In genomic region chr1:155134858-155135415, GRCh38 we compare ENCODE assay signal across 8 cellular contexts. TPM values are rescaled to one million over a fixed set of nuclear protein-coding genes. Genes with fewer than 3 reads are reported as not detected.
DNase-seq lines count a peak whose midpoint lies in the region; ATAC-seq and TF ChIP-seq lines count a peak whose summit lies in the region.

No MANE protein-coding gene starts in this region.

- H3K27ac ChIP-seq in Panc1 (ENCODE audit: low read length) (peak overlapping the region; percentile 93), neutrophil (peak overlapping the region; percentile 93), transverse colon (peak overlapping the region; percentile 96 to 100 (median 100))

- TSS peak; percentile 87 for BruUV-seq in Calu3 (replicated peaks; lab: Mats Ljungman, UMichigan)
- no TSS peak for BruUV-seq in Panc1 (replicated peaks; lab: Mats Ljungman, UMichigan)

- H3K4me1 ChIP-seq in Panc1 (ENCODE audit: control insufficient read depth, insufficient read depth, low read length) (peaks cover 40% of the 10 kb centered on the region), neutrophil (ENCODE audit: control insufficient read depth in 1 of 2, insufficient read depth in 1 of 2, low read depth in 1 of 2, low read length in 1 of 2) (peaks cover 28 to 30% of the 10 kb centered on the region in 2 experiments), transverse colon (peaks cover 12 to 87% (median 61%) of the 10 kb centered on the region in 4 donors)

- peak; percentile 94 for DNase-seq in Calu3
- DNase-seq in HT-29 (ENCODE audit: low spot score), result peak; percentile 96
- peak; percentile 87 for DNase-seq in Panc1 (ENCODE audit: low read depth, low spot score)
- peak; percentile 83 for DNase-seq in activated naive CD4-positive, alpha-beta T cell treated with anti-CD3 and anti-CD28 coated beads for 36 hours
- peak; percentile 63 for DNase-seq in globus pallidus (ENCODE audit: low spot score)
- peak; percentile 95 for DNase-seq in transverse colon

- intact Hi-C loops in Calu3 (cut with micrococcal nuclease; ENCODE audit: unreplicated experiment) (no loop called here), Panc1 (cut with micrococcal nuclease; ENCODE audit: unreplicated experiment) (no loop called here), transverse colon (cut with DNase I; ENCODE audit: low total_unique reads) (no loop called here)
- intact Hi-C loops in activated naive CD4-positive, alpha-beta T cell treated with anti-CD3 and anti-CD28 coated beads for 36 hours (cut with micrococcal nuclease), result loop anchor here (1.0 to 5.0 kb wide), 6 partner anchors 8 to 577 kb away; partner anchors contain the start of genes ADAR, CKS1B, EFNA1 and KRTCAP2

- CTCF ChIA-PET in Calu3 (lab: Charles Lee) (interaction anchor here (0.5 to 1.7 kb wide), 7 partner anchors 9 to 139 kb away, joined by 3 to 13 read pairs (median 5); no protein-coding TSS in a partner anchor), Panc1 (lab: Charles Lee) (interaction anchor here (0.7 to 2.2 kb wide), 2 partner anchors 12 to 44 kb away, joined by 3 to 6 read pairs; no protein-coding TSS in a partner anchor)
- CTCF ChIA-PET in activated naive CD4-positive, alpha-beta T cell treated with anti-CD3 and anti-CD28 coated beads for 36 hours (lab: Charles Lee), result interaction anchor here (0.9 to 3.4 kb wide), 7 partner anchors 32 to 135 kb away, joined by 3 to 13 read pairs (median 3); partner anchors contain the start of gene KRTCAP2

- H3K27me3 ChIP-seq in Panc1 (ENCODE audit: control insufficient read depth, insufficient read depth, low read length), result no peaks in the 10 kb centered on the region
- H3K27me3 ChIP-seq in neutrophil, result peaks cover 9% of the 10 kb centered on the region
- H3K27me3 ChIP-seq in transverse colon, result no peaks in the 10 kb centered on the region

- H3K9me3 Mint-ChIP-seq in Calu3 (ENCODE audit: low read depth, unreplicated experiment), result no peaks in the 10 kb centered on the region
- no peaks in the 10 kb centered on the region for H3K9me3 Mint-ChIP-seq in activated naive CD4-positive, alpha-beta T cell treated with anti-CD3 and anti-CD28 coated beads for 36 hours

- peaks cover 59% of the 10 kb centered on the region for H3K4me1 Mint-ChIP-seq in Calu3 (ENCODE audit: low read depth, unreplicated experiment)
- H3K4me1 Mint-ChIP-seq in activated naive CD4-positive, alpha-beta T cell treated with anti-CD3 and anti-CD28 coated beads for 36 hours (ENCODE audit: low read depth), result peaks cover 31% of the 10 kb centered on the region

- H3K4me3 ChIP-seq in Panc1 (ENCODE audit: low read depth in 2 of 2, low read length in 2 of 2), result peak overlapping the region; percentile 60 to 86
- H3K4me3 ChIP-seq in neutrophil (ENCODE audit: low read depth in 1 of 2, low read length in 1 of 2), result peak overlapping the region; percentile 95 to 99
- peak overlapping the region; percentile 50 to 67 (median 63) for H3K4me3 ChIP-seq in transverse colon

- no peak for TF ChIP-seq POLR2A in transverse colon (IDR thresholded peaks at IDR 0.05)

- H3K27me3 Mint-ChIP-seq in Calu3 (ENCODE audit: unreplicated experiment), result no peaks in the 10 kb centered on the region
- no peaks in the 10 kb centered on the region for H3K27me3 Mint-ChIP-seq in activated naive CD4-positive, alpha-beta T cell treated with anti-CD3 and anti-CD28 coated beads for 36 hours (ENCODE audit: low read depth)

- H3K36me3 Mint-ChIP-seq in Calu3 (ENCODE audit: insufficient read depth, unreplicated experiment), result peaks cover 96% of the 10 kb centered on the region
- peaks cover 16% of the 10 kb centered on the region for H3K36me3 Mint-ChIP-seq in activated naive CD4-positive, alpha-beta T cell treated with anti-CD3 and anti-CD28 coated beads for 36 hours (ENCODE audit: low read depth)

- no peak for TF ChIP-seq CTCF in Calu3 (IDR thresholded peaks at IDR 0.05; ENCODE audit: unreplicated experiment)
- no peak for TF ChIP-seq CTCF in Panc1 (IDR thresholded peaks at IDR 0.05)
- no peak for TF ChIP-seq CTCF in neutrophil (IDR thresholded peaks at IDR 0.05)
- TF ChIP-seq CTCF in transverse colon (IDR thresholded peaks at IDR 0.05), result no peak

- WGBS in transverse colon (ENCODE audit: low coverage in 1 of 2), 2 donors, result 10 to 15% methylated on average over 5 to 18 of the region's 18 CpGs

- H3K4me3 Mint-ChIP-seq in Calu3 (ENCODE audit: low read depth, unreplicated experiment), result peak overlapping the region; percentile 86
- peak overlapping the region; percentile 99 for H3K4me3 Mint-ChIP-seq in activated naive CD4-positive, alpha-beta T cell treated with anti-CD3 and anti-CD28 coated beads for 36 hours

- POLR2A ChIA-PET in Panc1 (lab: Charles Lee), result no interaction called here

- H3K9me3 ChIP-seq in Panc1 (ENCODE audit: control insufficient read depth, insufficient read depth, low read depth, low read length) (no peaks in the 10 kb centered on the region), neutrophil (no peaks in the 10 kb centered on the region), transverse colon (no peaks in the 10 kb centered on the region)

- peak; percentile 78 for ATAC-seq in Panc1
- ATAC-seq in GM21367 (IDR thresholded peaks at IDR 0.05; ENCODE audit: unreplicated experiment), result no peak

- peak overlapping the region; percentile 97 for H3K27ac Mint-ChIP-seq in Calu3 (ENCODE audit: unreplicated experiment)
- H3K27ac Mint-ChIP-seq in activated naive CD4-positive, alpha-beta T cell treated with anti-CD3 and anti-CD28 coated beads for 36 hours, result peak overlapping the region; percentile 100

- H3K36me3 ChIP-seq in Panc1 (ENCODE audit: control insufficient read depth, insufficient read depth, low read length) (no peaks in the 10 kb centered on the region), neutrophil (no peaks in the 10 kb centered on the region), transverse colon (peaks cover 0 to 23% (median 6%) of the 10 kb centered on the region in 4 donors)

- peak; percentile 66 for TF ChIP-seq EP300 in transverse colon (IDR thresholded peaks at IDR 0.05; ENCODE audit: low read depth)

- in situ Hi-C loops in Panc1 (cut with HindIII; ENCODE audit: low pct_unique_long_range_greater_than_20kb, low sequenced_read_pairs), result no loop called here
- in situ Hi-C loops in transverse colon (cut with MboI; ENCODE audit: low pct_ligation_motif_present in 1 of 4, low pct_unique_long_range_greater_than_20kb in 1 of 4, low sequenced_read_pairs in 3 of 4), result no loop called here

RNA-seq across cellular contexts. Expression of gene SLC50A1, which starts 0.7 kb away (rescaled TPM):
- total RNA-seq in Calu3 (2022), result 68.5 and 72.0 TPM in 2 replicates
- total RNA-seq in HT-29 (2014; rRNA removed; shearing (Covaris generic)), result 38.8 and 47.5 TPM in 2 replicates
- 67.4 TPM for total RNA-seq in Panc1 (2021; ENCODE audit: unreplicated experiment)
- polyA plus RNA-seq in Panc1 (2012; ENCODE audit: insufficient read length), result 79.4 TPM
- total RNA-seq in activated naive CD4-positive, alpha-beta T cell treated with anti-CD3 and anti-CD28 coated beads for 36 hours, result 10 to 100 TPM; 48.4 to 52.7 TPM
- 100 to 1,000 TPM in 1 of 4 donors, 10 to 100 TPM in 2, 1 to 10 TPM in 1; 5.2 to 199 (median 44.4) TPM for total RNA-seq in transverse colon

RNA-seq across cellular contexts. Expression of gene DPM3, which starts 5.4 kb away (rescaled TPM):
- total RNA-seq in Calu3 (2022) (38.7 and 41.1 TPM in 2 replicates), Panc1 (2021; ENCODE audit: unreplicated experiment) (66.0 TPM), transverse colon (100 to 1,000 TPM in 1 of 4 donors, 10 to 100 TPM in 2, 1 to 10 TPM in 1; 7.2 to 130 (median 62.6) TPM)
- 86.2 and 100 TPM in 2 replicates for total RNA-seq in HT-29 (2014; rRNA removed; shearing (Covaris generic))
- polyA plus RNA-seq in Panc1 (2012; ENCODE audit: insufficient read length), result 89.1 TPM
- 10 to 100 TPM; 31.4 to 35.5 TPM for total RNA-seq in activated naive CD4-positive, alpha-beta T cell treated with anti-CD3 and anti-CD28 coated beads for 36 hours

RNA-seq across cellular contexts. Expression of gene EFNA1, which starts 7.3 kb away (rescaled TPM):
- total RNA-seq in Calu3 (2022) (33.7 and 41.7 TPM in 2 replicates), Panc1 (2021; ENCODE audit: unreplicated experiment) (23.8 TPM), transverse colon (100 to 1,000 TPM in 1 of 4 donors, 10 to 100 TPM in 3; 18.5 to 108 (median 62.7) TPM)
- total RNA-seq in HT-29 (2014; rRNA removed; shearing (Covaris generic)), result 49.8 and 62.7 TPM in 2 replicates
- polyA plus RNA-seq in Panc1 (2012; ENCODE audit: insufficient read length), result 37.9 TPM
- under 1 TPM; 0.26 to 0.32 TPM for total RNA-seq in activated naive CD4-positive, alpha-beta T cell treated with anti-CD3 and anti-CD28 coated beads for 36 hours

RNA-seq across cellular contexts. Expression of gene KRTCAP2, which starts 38.2 kb away (rescaled TPM):
- total RNA-seq in Calu3 (2022), result 236 TPM in 2 replicates
- total RNA-seq in HT-29 (2014; rRNA removed; shearing (Covaris generic)), result 107 and 128 TPM in 2 replicates
- total RNA-seq in Panc1 (2021; ENCODE audit: unreplicated experiment), result 155 TPM
- polyA plus RNA-seq in Panc1 (2012; ENCODE audit: insufficient read length), result 207 TPM
- total RNA-seq in activated naive CD4-positive, alpha-beta T cell treated with anti-CD3 and anti-CD28 coated beads for 36 hours, result 100 to 1,000 TPM; 129 to 137 TPM
- total RNA-seq in transverse colon, result 100 to 1,000 TPM; 106 to 240 (median 131) TPM

RNA-seq across cellular contexts. Expression of gene TRIM46, which starts 38.7 kb away (rescaled TPM):
- total RNA-seq in Calu3 (2022) (1.1 and 1.8 TPM in 2 replicates), Panc1 (2021; ENCODE audit: unreplicated experiment) (3.8 TPM), transverse colon (under 1 TPM in 2 of 4 donors, not detected in 2; 0.41 to 0.48 TPM)
- total RNA-seq in HT-29 (2014; rRNA removed; shearing (Covaris generic)), result not detected in 2 replicates
- polyA plus RNA-seq in Panc1 (2012; ENCODE audit: insufficient read length), result 8.0 TPM
- 1 to 10 TPM; 3.2 to 3.6 TPM for total RNA-seq in activated naive CD4-positive, alpha-beta T cell treated with anti-CD3 and anti-CD28 coated beads for 36 hours

Comparison
In these comparisons a context has a peak if more than half of its experiments do, and no peak if none do; other contexts are left out.
1. RNA of gene EFNA1, which starts 7.3 kb away (total RNA-seq): 18.5 to 108 TPM in transverse colon, 49.8 to 62.7 TPM in HT-29, 33.7 to 41.7 TPM in Calu3 and 23.8 TPM in Panc1 (single experiment); 0.26 to 0.32 TPM in activated naive CD4-positive, alpha-beta T cell treated with anti-CD3 and anti-CD28 coated beads for 36 hours; every median in the first group is over 10 times any median in the second.
2. Peak in every context shown above with its lines, with median percentiles within 50 percentile points of each other: DNase-seq, H3K27ac ChIP-seq and H3K4me3 ChIP-seq.